Comparison of ENCODE assay signal across 10 cellular contexts in the genomic region with DNA sequence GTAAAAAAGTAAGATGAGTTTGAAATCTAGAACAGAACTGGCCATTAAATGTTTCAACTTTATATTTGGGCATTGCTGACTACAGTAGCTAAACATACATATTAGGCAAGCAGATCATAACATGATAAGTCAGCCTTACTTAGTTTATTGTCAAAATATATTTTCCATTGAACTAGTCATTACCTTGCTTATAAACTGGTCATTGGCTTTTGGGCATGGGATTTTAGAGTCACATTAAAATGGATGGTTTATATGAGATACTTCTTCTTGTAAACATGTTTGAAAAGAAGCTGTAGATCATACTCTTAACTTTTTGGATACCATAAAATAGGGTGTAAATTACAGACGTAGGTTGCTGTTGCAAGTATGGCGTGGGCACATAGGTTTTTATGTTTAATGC. TPM values are rescaled to one million over a fixed set of nuclear protein-coding genes. Genes with fewer than 3 reads are reported as not detected.
DNase-seq lines count a peak whose midpoint lies in the region; ATAC-seq and TF ChIP-seq lines count a peak whose summit lies in the region.
"Had no signal": no experiment of that assay in that cellular context is flagged by ENCODE, and none has a peak within 500 bp of the region (broad histone marks: within the 10 kb centered on the region; RNA-seq: fewer than 3 reads in every experiment).

No MANE protein-coding gene starts in this region.

- CTCF ChIA-PET in activated CD8-positive, alpha-beta T cell treated with anti-CD3 and anti-CD28 coated beads, Interleukin-2, amount 10 ng/mL, durations not matched to agents 7 days and 5 days (lab: Charles Lee) = interaction anchor here (1.3 kb wide), 1 partner anchor 14 kb away, joined by 4 read pairs; no protein-coding TSS in a partner anchor

- no peak for DNase-seq in activated CD4-positive, alpha-beta T cell treated with anti-CD3 and anti-CD28 coated beads, Interleukin-2, amount 10 ng/mL, durations not matched to agents 24 days and 14 days
- no peak for DNase-seq in activated CD4-positive, alpha-beta T cell treated with anti-CD3 and anti-CD28 coated beads, Interleukin-2, amount 50 U/mL, for 48 hours
- DNase-seq in activated CD8-positive, alpha-beta T cell treated with anti-CD3 and anti-CD28 coated beads, Interleukin-2, amount 10 ng/mL, durations not matched to agents 7 days and 5 days = no peak
- no peak for DNase-seq in testis
- no peak for DNase-seq in epidermal melanocyte (ENCODE audit: insufficient read length, low spot score)
- DNase-seq in stimulated activated CD4-positive, alpha-beta T cell treated with anti-CD3 and anti-CD28 coated beads, Interleukin-4, amount 100 ng/mL, for 24 hours = no peak
- DNase-seq: central memory CD4-positive, alpha-beta T cell; GOT3 had no signal

- TF ChIP-seq CTCF in testis (IDR thresholded peaks at IDR 0.05) = no peak

- WGBS in testis, 2 donors = 25 to 29% methylated on average over 2 of the region's 2 CpGs

- H3K9ac ChIP-seq in iPS-20b (ENCODE audit: low read depth, low read length) = no peak overlapping the region

- POLR2A ChIA-PET in activated CD8-positive, alpha-beta T cell treated with anti-CD3 and anti-CD28 coated beads, Interleukin-2, amount 10 ng/mL, durations not matched to agents 7 days and 5 days (lab: Charles Lee) = interaction anchor here (1.5 kb wide), 1 partner anchor 99 kb away, joined by 4 read pairs; the partner anchor contains the start of gene CSTF3

- H3K4me3 ChIP-seq in iPS-20b (ENCODE audit: low read length) = peak overlapping the region; percentile 87
- peak overlapping the region; percentile 70 to 92 for H3K4me3 ChIP-seq in testis

- H3K36me3 Mint-ChIP-seq in activated CD4-positive, alpha-beta T cell treated with anti-CD3 and anti-CD28 coated beads, Interleukin-2, amount 10 ng/mL, durations not matched to agents 24 days and 14 days (ENCODE audit: low read depth) = peaks cover 5% of the 10 kb centered on the region
- H3K36me3 Mint-ChIP-seq in activated CD8-positive, alpha-beta T cell treated with anti-CD3 and anti-CD28 coated beads, Interleukin-2, amount 10 ng/mL, durations not matched to agents 7 days and 5 days (ENCODE audit: low read depth) = peaks cover 7% of the 10 kb centered on the region

- no peak overlapping the region for H3K27ac ChIP-seq in iPS-20b (ENCODE audit: low read length)
- peak overlapping the region; percentile 98 to 100 for H3K27ac ChIP-seq in testis

- no peaks in the 10 kb centered on the region for H3K9me3 Mint-ChIP-seq in activated CD4-positive, alpha-beta T cell treated with anti-CD3 and anti-CD28 coated beads, Interleukin-2, amount 10 ng/mL, durations not matched to agents 24 days and 14 days
- H3K9me3 Mint-ChIP-seq in activated CD8-positive, alpha-beta T cell treated with anti-CD3 and anti-CD28 coated beads, Interleukin-2, amount 10 ng/mL, durations not matched to agents 7 days and 5 days (ENCODE audit: insufficient read depth) = no peaks in the 10 kb centered on the region

- peaks cover 6% of the 10 kb centered on the region; the same call in 1 of the 2 replicates for H3K27me3 ChIP-seq in iPS-20b (ENCODE audit: insufficient read depth, low read length)
- no peaks in the 10 kb centered on the region for H3K27me3 ChIP-seq in testis

- intact Hi-C loops in activated CD4-positive, alpha-beta T cell treated with anti-CD3 and anti-CD28 coated beads, Interleukin-2, amount 10 ng/mL, durations not matched to agents 24 days and 14 days (cut with micrococcal nuclease) = loop anchor here (2.0 to 10.0 kb wide), 8 partner anchors 69 to 1655 kb away; partner anchors contain the start of genes APIP, CAPRIN1, EIF3M and PDHX
- intact Hi-C loops in testis (cut with DNase I; ENCODE audit: low total_unique reads) = loop anchor here (10.0 kb wide), 1 partner anchor 65 kb away; no protein-coding TSS in a partner anchor

- TF ChIP-seq POLR2A in testis (IDR thresholded peaks at IDR 0.05) = no peak

- H3K27ac Mint-ChIP-seq in activated CD4-positive, alpha-beta T cell treated with anti-CD3 and anti-CD28 coated beads, Interleukin-2, amount 10 ng/mL, durations not matched to agents 24 days and 14 days = no peak overlapping the region
- H3K27ac Mint-ChIP-seq in activated CD8-positive, alpha-beta T cell treated with anti-CD3 and anti-CD28 coated beads, Interleukin-2, amount 10 ng/mL, durations not matched to agents 7 days and 5 days = no peak overlapping the region

- no peaks in the 10 kb centered on the region for H3K27me3 Mint-ChIP-seq in activated CD4-positive, alpha-beta T cell treated with anti-CD3 and anti-CD28 coated beads, Interleukin-2, amount 10 ng/mL, durations not matched to agents 24 days and 14 days
- no peaks in the 10 kb centered on the region for H3K27me3 Mint-ChIP-seq in activated CD8-positive, alpha-beta T cell treated with anti-CD3 and anti-CD28 coated beads, Interleukin-2, amount 10 ng/mL, durations not matched to agents 7 days and 5 days (ENCODE audit: low read depth)

- H3K4me3 Mint-ChIP-seq in activated CD4-positive, alpha-beta T cell treated with anti-CD3 and anti-CD28 coated beads, Interleukin-2, amount 10 ng/mL, durations not matched to agents 24 days and 14 days = peak overlapping the region; percentile 59
- peak overlapping the region; percentile 90 for H3K4me3 Mint-ChIP-seq in activated CD8-positive, alpha-beta T cell treated with anti-CD3 and anti-CD28 coated beads, Interleukin-2, amount 10 ng/mL, durations not matched to agents 7 days and 5 days

- ATAC-seq in activated CD8-positive, alpha-beta T cell treated with anti-CD3 and anti-CD28 coated beads, Interleukin-2, amount 10 ng/mL, durations not matched to agents 7 days and 5 days = no peak
- no peak for ATAC-seq in HG03571 (IDR thresholded peaks at IDR 0.05; ENCODE audit: unreplicated experiment)

- no peaks in the 10 kb centered on the region for H3K36me3 ChIP-seq in iPS-20b (ENCODE audit: insufficient read depth, low read depth, low read length)
- H3K36me3 ChIP-seq in testis (ENCODE audit: low read depth, missing control alignments) = no peaks in the 10 kb centered on the region

- H3K9me3 ChIP-seq in iPS-20b (ENCODE audit: insufficient read depth, low read depth, low read length) (no peaks in the 10 kb centered on the region), testis (no peaks in the 10 kb centered on the region)

- H3K4me1 ChIP-seq in iPS-20b (ENCODE audit: insufficient read depth, low read length) = peaks cover 4% of the 10 kb centered on the region; the same call in 1 of the 2 replicates
- H3K4me1 ChIP-seq in testis = peaks cover 50% of the 10 kb centered on the region

- H3K4me1 Mint-ChIP-seq in activated CD4-positive, alpha-beta T cell treated with anti-CD3 and anti-CD28 coated beads, Interleukin-2, amount 10 ng/mL, durations not matched to agents 24 days and 14 days = peaks cover 31% of the 10 kb centered on the region
- H3K4me1 Mint-ChIP-seq in activated CD8-positive, alpha-beta T cell treated with anti-CD3 and anti-CD28 coated beads, Interleukin-2, amount 10 ng/mL, durations not matched to agents 7 days and 5 days (ENCODE audit: low read depth) = peaks cover 29% of the 10 kb centered on the region

RNA-seq across cellular contexts. Expression of gene HIPK3, which starts 2.7 kb away (rescaled TPM):
- 35.4 and 37.5 TPM in 2 replicates for total RNA-seq in activated CD4-positive, alpha-beta T cell treated with anti-CD3 and anti-CD28 coated beads, Interleukin-2, amount 10 ng/mL, durations not matched to agents 24 days and 14 days
- total RNA-seq in activated CD8-positive, alpha-beta T cell treated with anti-CD3 and anti-CD28 coated beads, Interleukin-2, amount 10 ng/mL, durations not matched to agents 7 days and 5 days = 10 to 100 TPM; 36.9 to 37.7 TPM
- total RNA-seq in testis = 10 to 100 TPM; 86.3 to 90.2 TPM
- polyA plus RNA-seq in testis (ENCODE audit: insufficient read depth, low read depth, low replicate concordance) = 47.6 TPM
